ENCODE assay signal across 18 cellular contexts in genomic region chr18:8553611-8553924, GRCh38. TPM values are rescaled to one million over a fixed set of nuclear protein-coding genes. Genes with fewer than 3 reads are reported as not detected.
A peak's percentile ranks its signal among the peaks of the same experiment; 100 is the strongest.
DNase-seq lines count a peak whose midpoint lies in the region; ATAC-seq, FAIRE-seq and TF ChIP-seq lines count a peak whose summit lies in the region.
"Had no signal": no experiment of that assay in that cellular context is flagged by ENCODE, and none has a peak within 500 bp of the region (broad histone marks: within the 10 kb centered on the region; RNA-seq: fewer than 3 reads in every experiment).

No MANE protein-coding gene starts in this region.

- no peak overlapping the region for H3K4me3 ChIP-seq in bronchial epithelial cell (ENCODE audit: low read depth, low read length)
- H3K4me3 ChIP-seq: BLaER1, GM23338 had no signal

- no peak for TF ChIP-seq CTCF in bronchial epithelial cell (IDR thresholded peaks at IDR 0.05; ENCODE audit: insufficient read depth, low read length, severe bottlenecking)
- TF ChIP-seq CTCF in foreskin keratinocyte (conservative IDR thresholded peaks at IDR 0.05), result no peak
- no peak for TF ChIP-seq CTCF in GM13976 (IDR thresholded peaks at IDR 0.05; ENCODE audit: borderline replicate concordance, control extremely low read depth, extremely low read depth, insufficient read depth, missing control alignments)

- no peaks in the 10 kb centered on the region for H3K27me3 ChIP-seq in bronchial epithelial cell (ENCODE audit: control insufficient read depth, insufficient read depth, low read length)
- H3K27me3 ChIP-seq in foreskin keratinocyte, result no peaks in the 10 kb centered on the region
- H3K27me3 ChIP-seq: BLaER1 had no signal

- H3K36me3 Mint-ChIP-seq in activated CD4-positive, alpha-beta T cell treated with anti-CD3 and anti-CD28 coated beads, Interleukin-2, amount 10 ng/mL, durations not matched to agents 24 days and 14 days (ENCODE audit: low read depth), result no peaks in the 10 kb centered on the region
- H3K36me3 Mint-ChIP-seq: CD8-positive, alpha-beta memory T cell had no signal

- intact Hi-C loops in activated CD4-positive, alpha-beta T cell treated with anti-CD3 and anti-CD28 coated beads, Interleukin-2, amount 10 ng/mL, durations not matched to agents 24 days and 14 days (cut with micrococcal nuclease), result no loop called here

- H3K4me1 Mint-ChIP-seq in activated CD4-positive, alpha-beta T cell treated with anti-CD3 and anti-CD28 coated beads, Interleukin-2, amount 10 ng/mL, durations not matched to agents 24 days and 14 days, result no peaks in the 10 kb centered on the region
- H3K4me1 Mint-ChIP-seq: B cell; CD8-positive, alpha-beta memory T cell had no signal

- DNase-seq in activated CD4-positive, alpha-beta T cell treated with anti-CD3 and anti-CD28 coated beads, Interleukin-2, amount 10 ng/mL, durations not matched to agents 24 days and 14 days, result peak; percentile 19
- DNase-seq in activated CD4-positive, alpha-beta T cell treated with anti-CD3 and anti-CD28 coated beads, Interleukin-2, amount 50 U/mL, for 4 hours, result no peak
- peak; percentile 80 for DNase-seq in bronchial epithelial cell (ENCODE audit: low read depth)
- no peak for DNase-seq in foreskin keratinocyte
- DNase-seq in GM13976 (ENCODE audit: low spot score), result no peak
- DNase-seq: CD4-positive, alpha-beta T cell; CD8-positive, alpha-beta memory T cell; GF-D8; H9 had no signal

- peak overlapping the region; percentile 1 for H3K27ac ChIP-seq in foreskin keratinocyte
- H3K27ac ChIP-seq: 22Rv1, BLaER1 had no signal

- in situ Hi-C loops in GM13976 (cut with MboI; ENCODE audit: low sequenced_read_pairs, unreplicated experiment), result no loop called here

- no peak overlapping the region for H3K27ac Mint-ChIP-seq in activated CD4-positive, alpha-beta T cell treated with anti-CD3 and anti-CD28 coated beads, Interleukin-2, amount 10 ng/mL, durations not matched to agents 24 days and 14 days
- H3K27ac Mint-ChIP-seq: B cell; CD4-positive, alpha-beta T cell; CD8-positive, alpha-beta memory T cell; GM23338; H9 had no signal

- no peak for FAIRE-seq in bronchial epithelial cell (lab: Jason Lieb, UNC)
- FAIRE-seq: A204.1, GM12891, GM19239 had no signal

- no peaks in the 10 kb centered on the region for H3K9me3 Mint-ChIP-seq in activated CD4-positive, alpha-beta T cell treated with anti-CD3 and anti-CD28 coated beads, Interleukin-2, amount 10 ng/mL, durations not matched to agents 24 days and 14 days
- H3K9me3 Mint-ChIP-seq: CD4-positive, alpha-beta T cell; CD8-positive, alpha-beta memory T cell; GM23338; H9 had no signal

- ATAC-seq in foreskin keratinocyte (peak; percentile 57), GM19035 (IDR thresholded peaks at IDR 0.05; ENCODE audit: unreplicated experiment) (no peak)
- ATAC-seq: GM23338, HCT116 had no signal

- H3K4me3 Mint-ChIP-seq in activated CD4-positive, alpha-beta T cell treated with anti-CD3 and anti-CD28 coated beads, Interleukin-2, amount 10 ng/mL, durations not matched to agents 24 days and 14 days, result no peak overlapping the region
- H3K4me3 Mint-ChIP-seq: B cell; CD4-positive, alpha-beta T cell; CD8-positive, alpha-beta memory T cell; GM23338; H9 had no signal

- H3K36me3 ChIP-seq in bronchial epithelial cell (ENCODE audit: control insufficient read depth, insufficient read depth, low read length), result no peaks in the 10 kb centered on the region
- H3K36me3 ChIP-seq: BLaER1 had no signal

- H3K4me1 ChIP-seq in foreskin keratinocyte, result peaks cover 14% of the 10 kb centered on the region
- H3K4me1 ChIP-seq: BLaER1 had no signal

- H3K27me3 Mint-ChIP-seq in activated CD4-positive, alpha-beta T cell treated with anti-CD3 and anti-CD28 coated beads, Interleukin-2, amount 10 ng/mL, durations not matched to agents 24 days and 14 days, result peaks cover 3% of the 10 kb centered on the region

RNA-seq across cellular contexts. Expression of gene RAB12, which starts 55.7 kb away (rescaled TPM):
- 19.2 and 20.2 TPM in 2 replicates for total RNA-seq in activated CD4-positive, alpha-beta T cell treated with anti-CD3 and anti-CD28 coated beads, Interleukin-2, amount 10 ng/mL, durations not matched to agents 24 days and 14 days
- total RNA-seq in bronchial epithelial cell (61.3 and 62.1 TPM in 2 replicates), foreskin keratinocyte (43.5 and 45.4 TPM in 2 replicates)
- polyA plus RNA-seq in foreskin keratinocyte, result 21.0 and 27.2 TPM in 2 replicates

Comparison
In these comparisons a context has a peak if more than half of its experiments do, and no peak if none do; other contexts are left out.
1. DNase-seq: peak in activated CD4-positive, alpha-beta T cell treated with anti-CD3 and anti-CD28 coated beads, Interleukin-2, amount 10 ng/mL, durations not matched to agents 24 days and 14 days (single experiment) and bronchial epithelial cell (single experiment); none in activated CD4-positive, alpha-beta T cell treated with anti-CD3 and anti-CD28 coated beads, Interleukin-2, amount 50 U/mL, for 4 hours (0 of 2), foreskin keratinocyte (0 of 2) and GM13976 (single experiment).